ENCODE assay signal across 1 cellular context in the genomic region with DNA sequence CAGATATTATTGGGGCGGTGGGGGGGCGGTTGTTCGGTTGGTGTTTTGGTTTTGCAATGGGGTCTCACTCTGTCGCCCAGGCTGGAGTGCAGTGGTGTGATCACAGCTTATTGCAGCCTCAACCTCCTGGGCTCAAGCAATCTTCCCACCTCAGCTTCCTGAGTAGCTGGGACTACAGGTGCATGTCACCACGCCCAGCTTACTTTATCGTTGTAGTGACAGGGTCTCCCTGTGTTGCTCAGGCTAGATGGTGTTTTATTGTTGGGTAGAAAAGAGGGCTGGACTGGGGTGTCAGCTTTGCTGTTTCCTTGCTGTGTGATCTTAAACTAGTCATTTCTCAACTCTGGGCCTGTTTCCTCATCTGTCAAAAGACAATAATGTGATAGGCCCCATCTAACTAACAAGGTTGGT.
TF ChIP-seq lines count a peak whose summit lies in the region.

No MANE protein-coding gene starts in this region.

TF ChIP-seq in GM23338, 12 proteins besides CTCF, POLR2A, EP300 and RAD21 (continued from another document):
- TF ChIP-seq, protein P1, sequence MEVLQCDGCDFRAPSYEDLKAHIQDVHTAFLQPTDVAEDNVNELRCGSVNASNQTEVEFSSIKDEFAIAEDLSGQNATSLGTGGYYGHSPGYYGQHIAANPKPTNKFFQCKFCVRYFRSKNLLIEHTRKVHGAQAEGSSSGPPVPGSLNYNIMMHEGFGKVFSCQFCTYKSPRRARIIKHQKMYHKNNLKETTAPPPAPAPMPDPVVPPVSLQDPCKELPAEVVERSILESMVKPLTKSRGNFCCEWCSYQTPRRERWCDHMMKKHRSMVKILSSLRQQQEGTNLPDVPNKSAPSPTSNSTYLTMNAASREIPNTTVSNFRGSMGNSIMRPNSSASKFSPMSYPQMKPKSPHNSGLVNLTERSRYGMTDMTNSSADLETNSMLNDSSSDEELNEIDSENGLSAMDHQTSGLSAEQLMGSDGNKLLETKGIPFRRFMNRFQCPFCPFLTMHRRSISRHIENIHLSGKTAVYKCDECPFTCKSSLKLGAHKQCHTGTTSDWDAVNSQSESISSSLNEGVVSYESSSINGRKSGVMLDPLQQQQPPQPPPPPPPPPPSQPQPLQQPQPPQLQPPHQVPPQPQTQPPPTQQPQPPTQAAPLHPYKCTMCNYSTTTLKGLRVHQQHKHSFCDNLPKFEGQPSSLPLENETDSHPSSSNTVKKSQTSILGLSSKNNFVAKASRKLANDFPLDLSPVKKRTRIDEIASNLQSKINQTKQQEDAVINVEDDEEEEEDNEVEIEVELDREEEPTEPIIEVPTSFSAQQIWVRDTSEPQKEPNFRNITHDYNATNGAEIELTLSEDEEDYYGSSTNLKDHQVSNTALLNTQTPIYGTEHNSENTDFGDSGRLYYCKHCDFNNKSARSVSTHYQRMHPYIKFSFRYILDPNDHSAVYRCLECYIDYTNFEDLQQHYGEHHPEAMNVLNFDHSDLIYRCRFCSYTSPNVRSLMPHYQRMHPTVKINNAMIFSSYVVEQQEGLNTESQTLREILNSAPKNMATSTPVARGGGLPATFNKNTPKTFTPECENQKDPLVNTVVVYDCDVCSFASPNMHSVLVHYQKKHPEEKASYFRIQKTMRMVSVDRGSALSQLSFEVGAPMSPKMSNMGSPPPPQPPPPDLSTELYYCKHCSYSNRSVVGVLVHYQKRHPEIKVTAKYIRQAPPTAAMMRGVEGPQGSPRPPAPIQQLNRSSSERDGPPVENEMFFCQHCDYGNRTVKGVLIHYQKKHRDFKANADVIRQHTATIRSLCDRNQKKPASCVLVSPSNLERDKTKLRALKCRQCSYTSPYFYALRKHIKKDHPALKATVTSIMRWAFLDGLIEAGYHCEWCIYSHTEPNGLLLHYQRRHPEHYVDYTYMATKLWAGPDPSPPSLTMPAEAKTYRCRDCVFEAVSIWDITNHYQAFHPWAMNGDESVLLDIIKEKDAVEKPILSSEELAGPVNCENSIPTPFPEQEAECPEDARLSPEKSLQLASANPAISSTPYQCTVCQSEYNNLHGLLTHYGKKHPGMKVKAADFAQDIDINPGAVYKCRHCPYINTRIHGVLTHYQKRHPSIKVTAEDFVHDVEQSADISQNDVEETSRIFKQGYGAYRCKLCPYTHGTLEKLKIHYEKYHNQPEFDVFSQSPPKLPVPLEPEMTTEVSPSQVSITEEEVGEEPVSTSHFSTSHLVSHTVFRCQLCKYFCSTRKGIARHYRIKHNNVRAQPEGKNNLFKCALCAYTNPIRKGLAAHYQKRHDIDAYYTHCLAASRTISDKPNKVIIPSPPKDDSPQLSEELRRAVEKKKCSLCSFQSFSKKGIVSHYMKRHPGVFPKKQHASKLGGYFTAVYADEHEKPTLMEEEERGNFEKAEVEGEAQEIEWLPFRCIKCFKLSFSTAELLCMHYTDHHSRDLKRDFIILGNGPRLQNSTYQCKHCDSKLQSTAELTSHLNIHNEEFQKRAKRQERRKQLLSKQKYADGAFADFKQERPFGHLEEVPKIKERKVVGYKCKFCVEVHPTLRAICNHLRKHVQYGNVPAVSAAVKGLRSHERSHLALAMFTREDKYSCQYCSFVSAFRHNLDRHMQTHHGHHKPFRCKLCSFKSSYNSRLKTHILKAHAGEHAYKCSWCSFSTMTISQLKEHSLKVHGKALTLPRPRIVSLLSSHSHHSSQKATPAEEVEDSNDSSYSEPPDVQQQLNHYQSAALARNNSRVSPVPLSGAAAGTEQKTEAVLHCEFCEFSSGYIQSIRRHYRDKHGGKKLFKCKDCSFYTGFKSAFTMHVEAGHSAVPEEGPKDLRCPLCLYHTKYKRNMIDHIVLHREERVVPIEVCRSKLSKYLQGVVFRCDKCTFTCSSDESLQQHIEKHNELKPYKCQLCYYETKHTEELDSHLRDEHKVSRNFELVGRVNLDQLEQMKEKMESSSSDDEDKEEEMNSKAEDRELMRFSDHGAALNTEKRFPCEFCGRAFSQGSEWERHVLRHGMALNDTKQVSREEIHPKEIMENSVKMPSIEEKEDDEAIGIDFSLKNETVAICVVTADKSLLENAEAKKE (CRISPR knock-in tag; IDR thresholded peaks at IDR 0.05) = no peak
- TF ChIP-seq, protein P2, sequence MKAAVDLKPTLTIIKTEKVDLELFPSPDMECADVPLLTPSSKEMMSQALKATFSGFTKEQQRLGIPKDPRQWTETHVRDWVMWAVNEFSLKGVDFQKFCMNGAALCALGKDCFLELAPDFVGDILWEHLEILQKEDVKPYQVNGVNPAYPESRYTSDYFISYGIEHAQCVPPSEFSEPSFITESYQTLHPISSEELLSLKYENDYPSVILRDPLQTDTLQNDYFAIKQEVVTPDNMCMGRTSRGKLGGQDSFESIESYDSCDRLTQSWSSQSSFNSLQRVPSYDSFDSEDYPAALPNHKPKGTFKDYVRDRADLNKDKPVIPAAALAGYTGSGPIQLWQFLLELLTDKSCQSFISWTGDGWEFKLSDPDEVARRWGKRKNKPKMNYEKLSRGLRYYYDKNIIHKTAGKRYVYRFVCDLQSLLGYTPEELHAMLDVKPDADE (IDR thresholded peaks at IDR 0.05) = no peak
